ENCODE assay signal across 21 cellular contexts in the genomic region with DNA sequence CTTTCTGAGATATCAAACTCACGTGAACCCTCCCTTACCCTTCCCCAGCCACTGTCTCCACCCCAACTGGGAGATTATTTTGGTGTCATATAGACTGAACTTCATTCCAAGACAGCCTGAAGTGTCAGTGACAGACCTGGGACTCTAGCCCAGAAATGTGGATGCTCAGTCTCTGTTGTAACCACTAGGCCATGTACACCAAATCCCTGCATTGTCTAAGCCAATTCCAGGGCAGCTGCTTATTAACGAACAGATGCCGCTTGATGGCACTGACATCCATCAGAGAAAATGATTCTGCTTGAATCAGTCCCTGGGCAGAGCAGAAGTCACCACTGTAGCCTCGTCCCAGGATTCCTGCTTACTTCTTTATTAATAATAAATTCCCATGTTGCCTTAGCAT.
DNase-seq lines count a peak whose midpoint lies in the region; ATAC-seq, FAIRE-seq and TF ChIP-seq lines count a peak whose summit lies in the region.
"Had no signal": no experiment of that assay in that cellular context is flagged by ENCODE, and none has a peak within 500 bp of the region (broad histone marks: within the 10 kb centered on the region; RNA-seq: fewer than 3 reads in every experiment).

No MANE protein-coding gene starts in this region.

- WGBS in heart right ventricle, 2 donors = 36 to 56% methylated on average over 4 of the region's 4 CpGs

- H3K4me3 ChIP-seq in heart right ventricle = no peak overlapping the region
- H3K4me3 ChIP-seq in CD4-positive, alpha-beta memory T cell (ENCODE audit: low read length in 2 of 2) = no peak overlapping the region
- H3K4me3 ChIP-seq: MG63 had no signal

- H3K27me3 ChIP-seq in heart right ventricle = no peaks in the 10 kb centered on the region
- H3K27me3 ChIP-seq in CD4-positive, alpha-beta memory T cell (ENCODE audit: insufficient read depth, low read length) = no peaks in the 10 kb centered on the region
- H3K27me3 ChIP-seq: MG63 had no signal

- H3K27ac Mint-ChIP-seq in CD4-positive, alpha-beta memory T cell = no peak overlapping the region

- no peak overlapping the region for H3K4me3 Mint-ChIP-seq in CD4-positive, alpha-beta memory T cell

- peaks cover 0 to 9% (median 0%) of the 10 kb centered on the region in 11 donors for H3K9me3 ChIP-seq in heart right ventricle
- H3K9me3 ChIP-seq in CD4-positive, alpha-beta memory T cell (ENCODE audit: control insufficient read depth in 1 of 2, low read length in 2 of 2) = no peaks in the 10 kb centered on the region
- H3K9me3 ChIP-seq: MG63 had no signal

- peaks cover 0 to 3% (median 0%) of the 10 kb centered on the region in 9 donors for H3K4me1 ChIP-seq in heart right ventricle
- no peaks in the 10 kb centered on the region for H3K4me1 ChIP-seq in CD4-positive, alpha-beta memory T cell (ENCODE audit: insufficient read depth, low read length)

- H3K36me3 ChIP-seq in heart right ventricle = no peaks in the 10 kb centered on the region
- H3K36me3 ChIP-seq in CD4-positive, alpha-beta memory T cell (ENCODE audit: insufficient read depth, low read length) = no peaks in the 10 kb centered on the region
- H3K36me3 ChIP-seq: MG63 had no signal

- peaks cover 0 to 5% (median 2%) of the 10 kb centered on the region in 8 donors for H3K9me3 Mint-ChIP-seq in CD4-positive, alpha-beta memory T cell

- DNase-seq in D721Med (ENCODE audit: insufficient read length, low spot score) (no peak), heart right ventricle (peak in 1 of 2 donors; percentile 43), pons (ENCODE audit: low spot score) (peak; percentile 65), NCI-H1092 (lab: John Stamatoyannopoulos, UW) (no peak), SW480 (ENCODE audit: low spot score) (no peak)
- DNase-seq in CD4-positive, alpha-beta memory T cell = no peak
- DNase-seq in activated CD4-positive, alpha-beta T cell treated with anti-CD3 and anti-CD28 coated beads for 48 hours = no peak
- DNase-seq: DMS 273 treated with DMSO at 0.1 percent for 48 hours, DND-41, GOT3, Kasumi-1, MG63, NCI-H1048, NCI-H1436 treated with DMSO at 0.1 percent for 48 hours, NCI-H2081, NCI-H446 treated with DMSO at 0.1 percent for 48 hours, NCI-H748 treated with DMSO at 0.1 percent for 48 hours, SIG-M5 had no signal

- H3K27me3 Mint-ChIP-seq in CD4-positive, alpha-beta memory T cell = no peaks in the 10 kb centered on the region

- no peaks in the 10 kb centered on the region for H3K36me3 Mint-ChIP-seq in CD4-positive, alpha-beta memory T cell

- H3K4me1 Mint-ChIP-seq in CD4-positive, alpha-beta memory T cell = no peaks in the 10 kb centered on the region

- FAIRE-seq in D721Med (lab: Jason Lieb, UNC) = peak; percentile 85

- CTCF ChIA-PET in CD4-positive, alpha-beta memory T cell (lab: Charles Lee; ENCODE audit: partially characterized antibody) = interaction anchor here (0.9 kb wide), 1 partner anchor 8 kb away, joined by 3 read pairs; no protein-coding TSS in a partner anchor

- ATAC-seq in SK-N-SH treated with all-trans-retinoic acid at 6 μM for 48 hours (no peak), heart right ventricle (peak; percentile 77 to 99 (median 92))
- ATAC-seq: HCT116 had no signal

- H3K27ac ChIP-seq in heart right ventricle = peak overlapping the region in 1 of 10 donors; percentile 34
- no peak overlapping the region for H3K27ac ChIP-seq in CD4-positive, alpha-beta memory T cell (ENCODE audit: low read depth, low read length)
- H3K27ac ChIP-seq: C4-2B had no signal

- intact Hi-C loops in heart right ventricle (cut with DNase I) = no loop called here
- intact Hi-C loops in CD4-positive, alpha-beta memory T cell (cut with micrococcal nuclease) = no loop called here

- TF ChIP-seq CTCF in D721Med (IDR thresholded peaks at IDR 0.05; ENCODE audit: insufficient read depth, missing control alignments) = no peak
- peak in 4 of 9 donors; percentile 7 to 18 (median 16) for TF ChIP-seq CTCF in heart right ventricle (IDR thresholded peaks at IDR 0.05)

- POLR2A ChIA-PET in CD4-positive, alpha-beta memory T cell (lab: Charles Lee; ENCODE audit: partially characterized antibody) = no interaction called here

TF ChIP-seq in SK-N-SH treated with all-trans-retinoic acid at 6 μM for 48 hours, 23 proteins besides CTCF, POLR2A, EP300 and RAD21:
- TF ChIP-seq TSHZ2 (CRISPR knock-in tag; IDR thresholded peaks at IDR 0.05) (peak; percentile 52; the same call in 1 of the 2 replicates), CREB5 (CRISPR knock-in tag; IDR thresholded peaks at IDR 0.05; ENCODE audit: low read depth) (no peak)
